Comparison of ENCODE assay signal across 9 cellular contexts in genomic region chr22:46105494-46106278, GRCh38. TPM values are rescaled to one million over a fixed set of nuclear protein-coding genes. Genes with fewer than 3 reads are reported as not detected.
DNase-seq lines count a peak whose midpoint lies in the region; ATAC-seq and TF ChIP-seq lines count a peak whose summit lies in the region.
"Had no signal": no experiment of that assay in that cellular context is flagged by ENCODE, and none has a peak within 500 bp of the region (broad histone marks: within the 10 kb centered on the region; RNA-seq: fewer than 3 reads in every experiment).

No MANE protein-coding gene starts in this region.

- H3K9me3 ChIP-seq in heart left ventricle: no peaks in the 10 kb centered on the region
- no peaks in the 10 kb centered on the region for H3K9me3 ChIP-seq in mucosa of stomach (ENCODE audit: control insufficient read depth, low read length)
- no peaks in the 10 kb centered on the region for H3K9me3 ChIP-seq in aorta (ENCODE audit: control insufficient read depth, low read length)

- H3K4me3 ChIP-seq in heart left ventricle (no peak overlapping the region), mucosa of stomach (ENCODE audit: low read length) (no peak overlapping the region), aorta (ENCODE audit: low read length in 2 of 2) (no peak overlapping the region)

- no peak for TF ChIP-seq CTCF in heart left ventricle (IDR thresholded peaks at IDR 0.05)

- ATAC-seq in heart left ventricle: peak in 2 of 4 donors; percentile 10 to 12
- ATAC-seq in Right ventricle myocardium inferior: no peak
- peak; percentile 0 for ATAC-seq in aorta (ENCODE audit: low FRiP score)

- intact Hi-C loops in heart left ventricle (cut with DNase I) (loop anchor here in 4 of 10 donors (2.0 to 5.0 kb wide), 4 partner anchors 15 to 33 kb away; no protein-coding TSS in a partner anchor), Right ventricle myocardium inferior (cut with DNase I) (loop anchor here (2.0 kb wide), 1 partner anchor 13 kb away; no protein-coding TSS in a partner anchor), aorta (cut with DNase I) (loop anchor here in 1 of 2 donors (2.0 to 5.0 kb wide), 2 partner anchors 17 to 33 kb away; no protein-coding TSS in a partner anchor)

- peaks cover 0 to 84% (median 60%) of the 10 kb centered on the region in 9 donors for H3K36me3 ChIP-seq in heart left ventricle
- peaks cover 36% of the 10 kb centered on the region for H3K36me3 ChIP-seq in mucosa of stomach (ENCODE audit: control insufficient read depth, insufficient read depth, low read length)
- no peaks in the 10 kb centered on the region for H3K36me3 ChIP-seq in aorta (ENCODE audit: control insufficient read depth in 1 of 2, insufficient read depth in 2 of 2, low read length in 1 of 2)

- H3K27ac ChIP-seq in heart left ventricle: peak overlapping the region; percentile 70 to 88 (median 83)
- peak overlapping the region in 1 of 2 donors; percentile 77 for H3K27ac ChIP-seq in aorta (ENCODE audit: low read depth in 1 of 2, low read length in 2 of 2)

- WGBS in heart left ventricle, 4 donors: 41 to 62% (median 46%) methylated on average over 19 to 25 of the region's 25 CpGs
- WGBS in aorta, 2 donors: 51% methylated on average over 25 of the region's 25 CpGs

- H3K9ac ChIP-seq in mucosa of stomach (ENCODE audit: low read length): peak overlapping the region; percentile 70

- H3K4me1 ChIP-seq in heart left ventricle: peaks cover 31 to 100% (median 89%) of the 10 kb centered on the region in 12 donors
- peaks cover 91% of the 10 kb centered on the region for H3K4me1 ChIP-seq in mucosa of stomach (ENCODE audit: control insufficient read depth, insufficient read depth, low read length)
- no peaks in the 10 kb centered on the region for H3K4me1 ChIP-seq in aorta (ENCODE audit: control insufficient read depth in 1 of 2, insufficient read depth in 2 of 2, low read length in 2 of 2)

- H3K27me3 ChIP-seq in heart left ventricle (no peaks in the 10 kb centered on the region), mucosa of stomach (ENCODE audit: control insufficient read depth, insufficient read depth, low read length) (no peaks in the 10 kb centered on the region), aorta (ENCODE audit: control insufficient read depth in 1 of 2, insufficient read depth in 2 of 2, low read length in 1 of 2) (no peaks in the 10 kb centered on the region)

- TF ChIP-seq POLR2A in heart left ventricle (IDR thresholded peaks at IDR 0.05): no peak

- DNase-seq in heart left ventricle (peak in 1 of 5 donors; percentile 57), Right ventricle myocardium inferior (ENCODE audit: missing footprints) (no peak), epidermal melanocyte (ENCODE audit: insufficient read length, low spot score) (peak; percentile 50), aorta (no peak), SW 1271 (lab: John Stamatoyannopoulos, UW) (no peak), NCI-H146 treated with DMSO at 0.1 percent for 48 hours (lab: John Stamatoyannopoulos, UW; ENCODE audit: unreplicated experiment) (no peak), midbrain (lab: John Stamatoyannopoulos, UW) (no peak)
- DNase-seq: NCI-H1105 treated with DMSO at 0.1 percent for 48 hours had no signal

RNA-seq across cellular contexts. Expression of gene PPARA, which starts 44.6 kb away (rescaled TPM):
- total RNA-seq in heart left ventricle (10 to 100 TPM; 51.0 to 96.4 (median 83.6) TPM), Right ventricle myocardium inferior (70.5 TPM), aorta (10 to 100 TPM; 29.6 to 32.1 TPM)
- polyA plus RNA-seq in heart left ventricle (10 to 100 TPM; 21.1 to 60.9 TPM), aorta (1 to 10 TPM; 6.9 to 9.8 TPM)
